In the genomic region with DNA sequence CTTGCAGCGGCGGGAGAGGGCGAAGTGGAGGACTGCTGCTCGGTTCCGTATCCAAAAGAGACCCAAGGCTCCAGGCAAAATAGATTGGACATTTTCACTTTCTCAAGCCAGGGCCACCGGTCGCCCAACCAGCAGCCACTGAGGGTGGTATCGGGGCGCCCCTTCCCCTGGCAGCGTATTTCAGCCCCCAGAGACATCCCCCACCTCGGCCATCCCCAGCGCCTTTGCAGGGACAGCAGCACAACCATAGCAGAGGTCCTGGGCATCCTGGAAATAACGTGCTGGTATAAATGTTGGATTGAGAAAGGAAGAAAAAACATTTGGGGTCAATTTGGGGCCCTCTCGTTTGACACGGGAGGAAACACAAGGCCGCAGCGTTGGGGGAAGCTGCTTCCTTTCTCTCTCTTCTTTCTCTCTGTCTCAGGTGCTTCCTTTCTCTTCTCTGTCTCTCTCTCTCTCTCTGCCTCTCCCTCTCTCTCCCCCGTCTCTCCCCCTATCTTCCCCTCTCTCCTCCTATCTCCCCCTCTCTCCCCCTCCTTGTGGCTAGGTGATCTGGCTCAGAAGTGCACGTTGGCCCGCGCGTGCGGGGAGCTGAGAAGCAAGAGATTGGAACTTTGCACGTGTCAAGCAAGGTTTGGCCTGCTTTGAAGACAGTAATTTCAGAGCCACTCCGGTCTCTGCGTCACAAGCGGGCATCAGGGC, we compare ENCODE assay signal across 8 cellular contexts.
DNase-seq lines count a peak whose midpoint lies in the region.

No MANE protein-coding gene starts in this region.

- no peaks in the 10 kb centered on the region for H3K36me3 ChIP-seq in iPS-18a (ENCODE audit: control insufficient read depth, low read depth, low read length)

- H3K4me1 ChIP-seq in iPS-18a (ENCODE audit: control insufficient read depth, low read depth, low read length), result peaks cover 4% of the 10 kb centered on the region

- no peaks in the 10 kb centered on the region for H3K9me3 ChIP-seq in iPS-18a (ENCODE audit: control insufficient read depth, low read depth, low read length)

- H3K27ac ChIP-seq in iPS-18a (ENCODE audit: low read length), result no peak overlapping the region

- H3K9ac ChIP-seq in iPS-18a (ENCODE audit: low read length), result no peak overlapping the region

- H3K4me3 ChIP-seq in iPS-18a (ENCODE audit: low read length), result peak overlapping the region; percentile 65

- DNase-seq in COLO668 (lab: John Stamatoyannopoulos, UW; ENCODE audit: unreplicated experiment) (peak; percentile 50), NCI-H1092 treated with DMSO at 0.1 percent for 48 hours (lab: John Stamatoyannopoulos, UW) (peak; percentile 39), activated gamma-delta T cell treated with Interleukin-2 at 50 U/mL for 16 hours (peak; percentile 39), CD1c-positive myeloid dendritic cell (ENCODE audit: extremely low spot score) (no peak), NK-92 (lab: John Stamatoyannopoulos, UW; ENCODE audit: unreplicated experiment) (no peak), NCI-H510A (lab: John Stamatoyannopoulos, UW) (no peak)
- peak; percentile 26 to 30 (median 30) for DNase-seq in stimulated activated CD4-positive, alpha-beta T cell treated with anti-CD3 and anti-CD28 coated beads, TNF-alpha, amount 100 ng/mL, for 1 hour (ENCODE audit: low read depth in 3 of 3, low spot score in 1 of 3)

- peaks cover 41% of the 10 kb centered on the region for H3K27me3 ChIP-seq in iPS-18a (ENCODE audit: control insufficient read depth, insufficient read depth, low read length)

Comparison
In these comparisons a context has a peak if more than half of its experiments do, and no peak if none do; other contexts are left out.
1. DNase-seq: peak in COLO668 (single experiment), NCI-H1092 treated with DMSO at 0.1 percent for 48 hours (single experiment), activated gamma-delta T cell treated with Interleukin-2 at 50 U/mL for 16 hours (single experiment) and stimulated activated CD4-positive, alpha-beta T cell treated with anti-CD3 and anti-CD28 coated beads, TNF-alpha, amount 100 ng/mL, for 1 hour (3 of 3); none in CD1c-positive myeloid dendritic cell (single experiment), NK-92 (single experiment) and NCI-H510A (single experiment).